1 cellular context compared by ENCODE assay signal in the genomic region with DNA sequence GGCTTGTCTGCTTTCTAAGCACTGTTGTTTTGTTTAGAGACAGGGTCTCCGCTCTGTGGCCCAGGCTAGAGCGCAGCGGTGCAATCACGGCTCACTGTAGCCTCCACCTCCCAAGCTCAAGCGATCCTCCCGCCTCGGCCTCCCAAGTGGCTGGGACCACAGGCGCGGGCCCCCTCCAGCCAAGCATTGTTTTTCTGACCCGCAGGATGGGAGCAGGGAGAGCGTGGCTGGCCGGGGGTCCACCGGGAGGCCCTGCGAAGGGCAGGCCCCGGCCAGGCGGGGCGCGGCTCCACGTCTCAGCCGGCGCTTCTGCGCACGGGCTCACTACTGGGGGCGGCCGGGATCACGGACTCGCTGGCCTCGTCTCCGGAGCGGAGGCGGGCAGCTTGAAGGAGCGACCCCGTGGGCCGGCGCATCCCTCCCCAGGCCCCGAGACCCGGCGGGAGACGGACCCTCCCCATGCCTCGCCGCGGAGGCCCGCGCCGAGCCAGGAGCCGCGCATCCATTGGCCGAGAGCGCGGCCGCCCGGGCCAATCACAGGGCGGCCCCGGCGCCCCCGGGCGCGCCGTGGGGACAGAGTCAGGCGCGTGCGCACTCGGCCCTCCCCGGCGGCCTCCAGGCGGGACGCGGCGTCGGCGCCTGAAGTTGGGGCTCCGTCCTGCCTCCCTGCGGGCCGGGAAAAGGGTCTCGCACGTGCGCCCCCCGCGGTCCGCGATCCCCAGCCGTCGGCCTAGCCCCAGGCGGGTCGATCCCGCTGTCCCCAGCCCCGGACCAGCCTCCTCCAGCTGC.
TF ChIP-seq lines count a peak whose summit lies in the region.

No MANE protein-coding gene starts in this region.

TF ChIP-seq in HEK293, 187 proteins besides CTCF, POLR2A, EP300 and RAD21 (continued from another document):
- TF ChIP-seq ZNF121 (tag by site-specific recombination; IDR thresholded peaks at IDR 0.05) (peak; percentile 73), ZNF571 (tag by site-specific recombination; IDR thresholded peaks at IDR 0.05) (no peak), ZNF248 (tag by site-specific recombination; IDR thresholded peaks at IDR 0.05) (no peak), MZF1 (tag by site-specific recombination; IDR thresholded peaks at IDR 0.05; ENCODE audit: borderline replicate concordance) (no peak), ZNF37A (tag by site-specific recombination; IDR thresholded peaks at IDR 0.05) (no peak), ZNF629 (tag by site-specific recombination; IDR thresholded peaks at IDR 0.05) (no peak), HOXD13 (CRISPR knock-in tag; IDR thresholded peaks at IDR 0.05; ENCODE audit: borderline replicate concordance) (no peak), ZNF239 (tag by site-specific recombination; IDR thresholded peaks at IDR 0.05) (no peak), ZNF157 (tag by site-specific recombination; IDR thresholded peaks at IDR 0.05) (no peak), ZNF701 (tag by site-specific recombination; IDR thresholded peaks at IDR 0.05) (no peak), ZNF658 (tag by site-specific recombination; IDR thresholded peaks at IDR 0.05) (no peak)
- TF ChIP-seq, protein P1, sequence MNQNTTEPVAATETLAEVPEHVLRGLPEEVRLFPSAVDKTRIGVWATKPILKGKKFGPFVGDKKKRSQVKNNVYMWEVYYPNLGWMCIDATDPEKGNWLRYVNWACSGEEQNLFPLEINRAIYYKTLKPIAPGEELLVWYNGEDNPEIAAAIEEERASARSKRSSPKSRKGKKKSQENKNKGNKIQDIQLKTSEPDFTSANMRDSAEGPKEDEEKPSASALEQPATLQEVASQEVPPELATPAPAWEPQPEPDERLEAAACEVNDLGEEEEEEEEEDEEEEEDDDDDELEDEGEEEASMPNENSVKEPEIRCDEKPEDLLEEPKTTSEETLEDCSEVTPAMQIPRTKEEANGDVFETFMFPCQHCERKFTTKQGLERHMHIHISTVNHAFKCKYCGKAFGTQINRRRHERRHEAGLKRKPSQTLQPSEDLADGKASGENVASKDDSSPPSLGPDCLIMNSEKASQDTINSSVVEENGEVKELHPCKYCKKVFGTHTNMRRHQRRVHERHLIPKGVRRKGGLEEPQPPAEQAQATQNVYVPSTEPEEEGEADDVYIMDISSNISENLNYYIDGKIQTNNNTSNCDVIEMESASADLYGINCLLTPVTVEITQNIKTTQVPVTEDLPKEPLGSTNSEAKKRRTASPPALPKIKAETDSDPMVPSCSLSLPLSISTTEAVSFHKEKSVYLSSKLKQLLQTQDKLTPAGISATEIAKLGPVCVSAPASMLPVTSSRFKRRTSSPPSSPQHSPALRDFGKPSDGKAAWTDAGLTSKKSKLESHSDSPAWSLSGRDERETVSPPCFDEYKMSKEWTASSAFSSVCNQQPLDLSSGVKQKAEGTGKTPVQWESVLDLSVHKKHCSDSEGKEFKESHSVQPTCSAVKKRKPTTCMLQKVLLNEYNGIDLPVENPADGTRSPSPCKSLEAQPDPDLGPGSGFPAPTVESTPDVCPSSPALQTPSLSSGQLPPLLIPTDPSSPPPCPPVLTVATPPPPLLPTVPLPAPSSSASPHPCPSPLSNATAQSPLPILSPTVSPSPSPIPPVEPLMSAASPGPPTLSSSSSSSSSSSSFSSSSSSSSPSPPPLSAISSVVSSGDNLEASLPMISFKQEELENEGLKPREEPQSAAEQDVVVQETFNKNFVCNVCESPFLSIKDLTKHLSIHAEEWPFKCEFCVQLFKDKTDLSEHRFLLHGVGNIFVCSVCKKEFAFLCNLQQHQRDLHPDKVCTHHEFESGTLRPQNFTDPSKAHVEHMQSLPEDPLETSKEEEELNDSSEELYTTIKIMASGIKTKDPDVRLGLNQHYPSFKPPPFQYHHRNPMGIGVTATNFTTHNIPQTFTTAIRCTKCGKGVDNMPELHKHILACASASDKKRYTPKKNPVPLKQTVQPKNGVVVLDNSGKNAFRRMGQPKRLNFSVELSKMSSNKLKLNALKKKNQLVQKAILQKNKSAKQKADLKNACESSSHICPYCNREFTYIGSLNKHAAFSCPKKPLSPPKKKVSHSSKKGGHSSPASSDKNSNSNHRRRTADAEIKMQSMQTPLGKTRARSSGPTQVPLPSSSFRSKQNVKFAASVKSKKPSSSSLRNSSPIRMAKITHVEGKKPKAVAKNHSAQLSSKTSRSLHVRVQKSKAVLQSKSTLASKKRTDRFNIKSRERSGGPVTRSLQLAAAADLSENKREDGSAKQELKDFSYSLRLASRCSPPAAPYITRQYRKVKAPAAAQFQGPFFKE (tag by site-specific recombination; IDR thresholded peaks at IDR 0.05; ENCODE audit: borderline replicate concordance), result no peak
